In the genomic region with DNA sequence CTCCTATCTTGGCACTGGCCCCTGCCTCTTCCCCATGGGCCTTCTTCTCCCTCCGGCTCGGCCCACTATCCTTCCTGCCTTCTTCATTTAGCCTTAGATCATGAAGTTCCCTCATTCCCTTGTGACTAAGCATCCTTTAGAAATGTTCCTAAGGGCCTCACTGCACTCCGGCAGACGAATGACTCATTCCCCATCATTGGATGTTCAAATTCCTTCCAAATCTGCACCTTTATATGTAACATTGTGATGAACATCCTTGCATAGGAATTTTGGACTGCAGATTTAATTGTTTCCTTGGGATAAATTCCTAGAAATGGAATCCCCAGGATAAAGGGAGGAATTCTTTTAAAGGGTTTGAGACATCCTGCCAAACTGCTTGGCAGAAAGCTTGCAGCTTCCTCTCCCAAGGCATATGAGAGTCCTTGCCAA, we compare ENCODE assay signal across 13 cellular contexts. TPM values are rescaled to one million over a fixed set of nuclear protein-coding genes. Genes with fewer than 3 reads are reported as not detected.
DNase-seq lines count a peak whose midpoint lies in the region; ATAC-seq and TF ChIP-seq lines count a peak whose summit lies in the region.
"Had no signal": no experiment of that assay in that cellular context is flagged by ENCODE, and none has a peak within 500 bp of the region (broad histone marks: within the 10 kb centered on the region; RNA-seq: fewer than 3 reads in every experiment).

No MANE protein-coding gene starts in this region.

- in situ Hi-C loops in HAP-1 (cut with MboI; ENCODE audit: low sequenced_read_pairs): no loop called here

- no peak overlapping the region for H2AFZ ChIP-seq in smooth muscle cell (ENCODE audit: low read depth)

- H3K9me3 ChIP-seq in smooth muscle cell (replicated peaks; ENCODE audit: low read depth): no peaks in the 10 kb centered on the region
- H3K9me3 ChIP-seq in HAP-1: no peaks in the 10 kb centered on the region
- no peaks in the 10 kb centered on the region for H3K9me3 ChIP-seq in right atrium auricular region

- TF ChIP-seq CTCF in foreskin keratinocyte (conservative IDR thresholded peaks at IDR 0.05): no peak
- no peak for TF ChIP-seq CTCF in smooth muscle cell (IDR thresholded peaks at IDR 0.05; ENCODE audit: borderline replicate concordance, insufficient read depth, poor library complexity, severe bottlenecking)
- no peak for TF ChIP-seq CTCF in right atrium auricular region (IDR thresholded peaks at IDR 0.05)

- no peak overlapping the region for H3K4me3 ChIP-seq in smooth muscle cell
- H3K4me3 ChIP-seq in HAP-1: no peak overlapping the region
- no peak overlapping the region for H3K4me3 ChIP-seq in right atrium auricular region
- H3K4me3 ChIP-seq: SK-N-MC had no signal

- H3K4me1 ChIP-seq in foreskin keratinocyte (peaks cover 35% of the 10 kb centered on the region), smooth muscle cell (ENCODE audit: low read depth) (no peaks in the 10 kb centered on the region), HAP-1 (no peaks in the 10 kb centered on the region), right atrium auricular region (peaks cover 0 to 8% of the 10 kb centered on the region in 2 donors)

- no peaks in the 10 kb centered on the region for H4K20me1 ChIP-seq in smooth muscle cell (ENCODE audit: low read depth)

- no peaks in the 10 kb centered on the region for H3K27me3 ChIP-seq in foreskin keratinocyte
- H3K27me3 ChIP-seq in smooth muscle cell (ENCODE audit: low read depth): no peaks in the 10 kb centered on the region
- H3K27me3 ChIP-seq in HAP-1 (ENCODE audit: low read depth): no peaks in the 10 kb centered on the region
- H3K27me3 ChIP-seq in right atrium auricular region: no peaks in the 10 kb centered on the region

- H3K79me2 ChIP-seq in smooth muscle cell (ENCODE audit: low read depth): no peaks in the 10 kb centered on the region

- ATAC-seq in foreskin keratinocyte: peak; percentile 50
- ATAC-seq: activated CD8-positive, alpha-beta T cell treated with anti-CD3 and anti-CD28 coated beads, Interleukin-2, amount 10 ng/mL, durations not matched to agents 7 days and 5 days had no signal

- no peaks in the 10 kb centered on the region for H3F3A ChIP-seq in smooth muscle cell (ENCODE audit: low read depth)

- peak overlapping the region; percentile 23 for H3K4me2 ChIP-seq in smooth muscle cell

- WGBS in smooth muscle cell (ENCODE audit: low lambda C conversion rate): 8% methylated on average over 4 of the region's 4 CpGs

- H3K27ac ChIP-seq in foreskin keratinocyte (peak overlapping the region; percentile 22), smooth muscle cell (ENCODE audit: low read depth) (peak overlapping the region; percentile 86), right atrium auricular region (no peak overlapping the region)
- H3K27ac ChIP-seq: 22Rv1, SK-N-MC had no signal

- H3K36me3 ChIP-seq in smooth muscle cell (ENCODE audit: low read depth): no peaks in the 10 kb centered on the region
- no peaks in the 10 kb centered on the region for H3K36me3 ChIP-seq in HAP-1 (replicated peaks)
- H3K36me3 ChIP-seq in right atrium auricular region: no peaks in the 10 kb centered on the region

- peak overlapping the region; percentile 59 for H3K9ac ChIP-seq in smooth muscle cell (ENCODE audit: low read depth)

- DNase-seq in DMS 273 (lab: John Stamatoyannopoulos, UW; ENCODE audit: unreplicated experiment) (peak; percentile 33), DMS 273 treated with DMSO at 0.1 percent for 48 hours (lab: John Stamatoyannopoulos, UW) (no peak), amniotic epithelial cell (ENCODE audit: low read depth) (peak; percentile 69), foreskin keratinocyte (peak; percentile 77 to 91), smooth muscle cell (lab: John Stamatoyannopoulos, UW; ENCODE audit: unreplicated experiment) (no peak), HAP-1 (ENCODE audit: low spot score in 2 of 2) (no peak), right atrium auricular region (ENCODE audit: low spot score) (no peak)
- no peak for DNase-seq in activated naive CD4-positive, alpha-beta T cell treated with Interleukin-2 at 50 U/mL for 16 hours
- DNase-seq: activated CD8-positive, alpha-beta T cell treated with anti-CD3 and anti-CD28 coated beads, Interleukin-2, amount 10 ng/mL, durations not matched to agents 7 days and 5 days; NCI-H345 had no signal

RNA-seq across cellular contexts. Expression of gene CRACDL, which starts 19.0 kb away (rescaled TPM):
- 2.3 and 2.4 TPM in 2 replicates for total RNA-seq in foreskin keratinocyte
- polyA plus RNA-seq in foreskin keratinocyte: 1.1 and 1.4 TPM in 2 replicates
- 0.04 and 0.72 TPM in 2 replicates for total RNA-seq in smooth muscle cell
- 0.39 and 2.2 TPM in 2 replicates for polyA plus RNA-seq in smooth muscle cell
- 1 to 10 TPM; 5.3 to 7.4 TPM for total RNA-seq in right atrium auricular region
- polyA plus RNA-seq: IgD-negative memory B cell had no signal

Comparison
In these comparisons a context has a peak if more than half of its experiments do, and no peak if none do; other contexts are left out.
1. DNase-seq: peak in DMS 273 (single experiment), amniotic epithelial cell (single experiment) and foreskin keratinocyte (2 of 2); none in DMS 273 treated with DMSO at 0.1 percent for 48 hours (single experiment), smooth muscle cell (single experiment), activated naive CD4-positive, alpha-beta T cell treated with Interleukin-2 at 50 U/mL for 16 hours (single experiment), HAP-1 (0 of 2) and right atrium auricular region (single experiment).
2. H3K27ac ChIP-seq: peak in foreskin keratinocyte (single experiment) and smooth muscle cell (single experiment); none in right atrium auricular region (0 of 2).